26 cellular contexts compared by ENCODE assay signal in genomic region chr19:30420881-30421280, GRCh38. TPM values are rescaled to one million over a fixed set of nuclear protein-coding genes. Genes with fewer than 3 reads are reported as not detected.
"Had no signal": no experiment of that assay in that cellular context is flagged by ENCODE, and none has a peak within 500 bp of the region (broad histone marks: within the 10 kb centered on the region; RNA-seq: fewer than 3 reads in every experiment).

No MANE protein-coding gene starts in this region.

- H3K4me1 ChIP-seq: ascending aorta, breast epithelium, colonic mucosa, heart left ventricle had no signal

- H3K9me3 ChIP-seq: ascending aorta, breast epithelium, colonic mucosa, heart left ventricle had no signal

- H3K4me3 ChIP-seq: ascending aorta, breast epithelium, cardiac muscle cell, colonic mucosa, heart left ventricle had no signal

- DNase-seq: activated CD4-positive, alpha-beta memory T cell treated with anti-CD3 and anti-CD28 coated beads for 36 hours; activated CD4-positive, alpha-beta T cell treated with anti-CD3 and anti-CD28 coated beads for 36 hours; activated CD4-positive, alpha-beta T cell treated with anti-CD3 and anti-CD28 coated beads, Interleukin-2, amount 10 ng/mL, durations not matched to agents 24 days and 14 days; activated CD4-positive, CD25-positive, alpha-beta regulatory T cell; activated CD4-positive, CD25-positive, alpha-beta regulatory T cell treated with anti-CD3 and anti-CD28 coated beads, Interleukin-2, amount 50 U/mL, for 72 hours; activated CD8-positive, alpha-beta memory T cell treated with anti-CD3 and anti-CD28 coated beads, Interleukin-2, amount 10 ng/mL, durations not matched to agents 7 days and 5 days; activated CD8-positive, alpha-beta memory T cell treated with anti-CD3 and anti-CD28 coated beads, Interleukin-2, amount 50 U/mL, for 4 hours; activated CD8-positive, alpha-beta T cell treated with anti-CD3 and anti-CD28 coated beads, Interleukin-2, amount 10 ng/mL, durations not matched to agents 7 days and 5 days; activated effector memory CD4-positive, alpha-beta T cell treated with anti-CD3 and anti-CD28 coated beads, Interleukin-2, amount 50 U/mL, for 16 hours; activated naive CD4-positive, alpha-beta T cell treated with anti-CD3 and anti-CD28 coated beads for 36 hours; activated naive CD8-positive, alpha-beta T cell treated with anti-CD3 and anti-CD28 coated beads, Interleukin-2, amount 10 ng/mL, durations not matched to agents 7 days and 5 days; activated T-cell treated with anti-CD3 and anti-CD28 coated beads, Interleukin-2, amount 50 U/mL, for 1 hour; activated T-cell treated with anti-CD3 and anti-CD28 coated beads, Interleukin-2, amount 50 U/mL, for 48 hours; central memory CD4-positive, alpha-beta T cell; cerebellar nuclear complex; colonic mucosa; effector CD8-positive, alpha-beta T cell; foreskin fibroblast; heart left ventricle; T-cell; T-helper 9 cell had no signal

- H3K27ac ChIP-seq: ascending aorta, breast epithelium, cardiac muscle cell, colonic mucosa, epithelial cell of prostate, heart left ventricle had no signal

- H3K27me3 ChIP-seq: ascending aorta, cardiac muscle cell, colonic mucosa had no signal

- H3K36me3 ChIP-seq: ascending aorta, breast epithelium, cardiac muscle cell, colonic mucosa, heart left ventricle had no signal

RNA-seq across cellular contexts. Expression of gene ZNF536, which starts 48.7 kb away (rescaled TPM):
- polyA plus RNA-seq: endothelial cell of umbilical vein had no signal
